8 cellular contexts compared by ENCODE assay signal in the genomic region with DNA sequence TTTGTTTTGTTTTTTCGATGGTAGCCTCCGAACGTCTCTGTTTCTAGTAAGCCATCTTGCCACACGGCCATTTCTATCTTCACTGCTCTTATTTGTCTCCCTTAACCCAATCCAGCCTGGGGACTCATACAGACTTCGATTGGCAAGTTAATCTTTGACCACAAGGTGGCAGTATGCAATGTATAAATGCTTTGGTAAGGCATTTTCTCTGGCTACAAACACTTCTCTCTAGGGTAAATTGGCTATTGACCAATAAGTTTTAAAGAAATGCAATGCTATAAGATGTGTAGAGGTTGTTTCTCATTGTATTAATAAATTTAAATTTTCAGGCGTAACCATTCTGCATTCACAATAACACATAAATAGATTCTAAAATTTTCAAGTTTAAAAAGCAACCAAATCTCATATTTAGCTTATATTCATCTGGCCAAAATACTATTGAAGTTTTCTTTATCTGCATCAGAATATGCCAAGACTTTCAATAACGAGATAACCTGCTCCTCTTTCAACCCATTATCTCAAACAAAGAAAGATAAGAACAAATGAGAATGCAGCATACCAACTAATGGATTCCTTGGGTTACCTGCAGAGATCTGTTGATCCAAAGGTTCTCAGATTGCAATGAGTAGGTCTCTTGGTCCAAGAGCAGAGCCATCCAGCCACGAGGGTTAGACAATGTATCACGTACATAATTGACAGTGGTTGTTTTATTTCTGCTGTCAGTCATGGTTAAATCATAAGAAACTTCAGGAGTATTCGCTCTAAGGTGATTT.
A peak's percentile ranks its signal among the peaks of the same experiment; 100 is the strongest.
DNase-seq lines count a peak whose midpoint lies in the region; ATAC-seq and TF ChIP-seq lines count a peak whose summit lies in the region.

No MANE protein-coding gene starts in this region.

- H3K4me3 Mint-ChIP-seq in osteocyte (ENCODE audit: unreplicated experiment): no peak overlapping the region

- no peaks in the 10 kb centered on the region for H3K4me1 Mint-ChIP-seq in osteocyte (ENCODE audit: unreplicated experiment)

- H3K4me3 ChIP-seq in LNCaP clone FGC (ENCODE audit: low read depth, low read length): no peak overlapping the region

- H3K27ac Mint-ChIP-seq in osteocyte (ENCODE audit: unreplicated experiment): no peak overlapping the region

- H3K36me3 Mint-ChIP-seq in osteocyte (ENCODE audit: unreplicated experiment): no peaks in the 10 kb centered on the region

- peaks cover 16% of the 10 kb centered on the region for H3K9me3 Mint-ChIP-seq in osteocyte (ENCODE audit: unreplicated experiment)

- ATAC-seq in esophagus mucosa: peak; percentile 60

- H3K27me3 Mint-ChIP-seq in osteocyte (ENCODE audit: unreplicated experiment): peaks cover 26% of the 10 kb centered on the region

- TF ChIP-seq CTCF in GM20000 (IDR thresholded peaks at IDR 0.05; ENCODE audit: extremely low read depth, missing control alignments) (peak; percentile 63), LNCaP clone FGC (IDR thresholded peaks at IDR 0.05; ENCODE audit: control insufficient read depth, extremely low read depth, insufficient read depth) (peak; percentile 71), osteocyte (IDR thresholded peaks at IDR 0.05) (peak; percentile 76)

- DNase-seq in activated CD4-positive, alpha-beta T cell treated with anti-CD3 and anti-CD28 coated beads for 48 hours: peak; percentile 16
- no peak for DNase-seq in activated CD4-positive, alpha-beta T cell treated with anti-CD3 and anti-CD28 coated beads for 1 hour
- DNase-seq in GM20000 (ENCODE audit: low spot score): peak; percentile 55
- DNase-seq in LNCaP clone FGC (ENCODE audit: low read depth): peak; percentile 47
- peak; percentile 42 to 53 for DNase-seq in SHP77 (lab: John Stamatoyannopoulos, UW)
- no peak for DNase-seq in osteocyte (ENCODE audit: extremely low spot score, unreplicated experiment)
- no peak for DNase-seq in NK-92 (lab: John Stamatoyannopoulos, UW; ENCODE audit: unreplicated experiment)

Comparison
In these comparisons a context has a peak if more than half of its experiments do, and no peak if none do; other contexts are left out.
1. DNase-seq: peak in activated CD4-positive, alpha-beta T cell treated with anti-CD3 and anti-CD28 coated beads for 48 hours (single experiment), GM20000 (single experiment), LNCaP clone FGC (single experiment) and SHP77 (2 of 2); none in activated CD4-positive, alpha-beta T cell treated with anti-CD3 and anti-CD28 coated beads for 1 hour (single experiment), osteocyte (single experiment) and NK-92 (single experiment).
2. Peak in every context shown above with its lines, with median percentiles within 50 percentile points of each other: CTCF ChIP-seq.